In the genomic region with DNA sequence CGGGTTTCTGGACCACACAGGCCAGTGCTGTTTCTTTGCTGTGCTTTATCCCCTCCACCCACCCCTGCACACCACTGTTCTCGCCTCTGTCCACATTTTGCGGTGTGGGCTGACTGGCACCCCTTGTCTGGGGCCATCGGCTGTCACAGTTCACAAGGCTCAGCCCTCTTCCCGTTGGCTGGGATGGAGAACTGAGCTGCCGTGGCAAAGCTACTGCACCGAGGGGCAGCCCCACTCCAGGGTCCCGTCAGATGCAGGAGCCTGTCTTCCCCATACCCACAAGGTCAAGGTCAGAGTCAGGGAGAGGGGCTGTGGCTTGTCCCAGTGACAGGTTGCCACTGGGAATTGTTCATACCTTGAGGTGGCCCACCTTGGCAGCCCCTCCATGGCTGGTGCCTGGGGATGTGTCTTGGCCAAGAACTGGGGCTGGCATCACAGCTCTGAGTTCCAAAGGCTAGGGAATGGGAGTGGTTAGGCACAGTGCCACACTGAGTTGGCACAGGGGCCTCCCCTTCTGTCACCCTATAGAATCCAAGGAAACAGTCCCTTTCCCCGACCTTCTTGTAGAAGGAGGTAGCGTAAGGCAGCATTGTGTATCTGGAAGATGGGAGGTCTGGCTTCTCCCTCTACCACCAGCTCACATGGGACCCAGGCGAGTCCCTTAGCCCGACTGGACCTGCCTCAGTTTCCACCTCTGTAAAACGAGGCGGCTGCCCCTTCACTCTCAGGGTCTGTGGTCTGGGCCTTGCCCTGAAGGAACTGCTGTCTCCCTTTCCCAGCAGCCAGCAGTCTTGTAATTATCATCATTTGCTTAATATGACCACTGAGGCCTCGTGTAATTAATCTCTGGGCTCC, we compare ENCODE assay signal across 8 cellular contexts. TPM values are rescaled to one million over a fixed set of nuclear protein-coding genes. Genes with fewer than 3 reads are reported as not detected.
A peak's percentile ranks its signal among the peaks of the same experiment; 100 is the strongest.
DNase-seq lines count a peak whose midpoint lies in the region; ATAC-seq and TF ChIP-seq lines count a peak whose summit lies in the region.

No MANE protein-coding gene starts in this region.

- H3K4me1 Mint-ChIP-seq in activated naive CD4-positive, alpha-beta T cell treated with anti-CD3 and anti-CD28 coated beads for 36 hours (ENCODE audit: low read depth): peaks cover 77% of the 10 kb centered on the region
- H3K4me1 Mint-ChIP-seq in memory B cell: peaks cover 54% of the 10 kb centered on the region

- TF ChIP-seq POLR2A in breast epithelium (IDR thresholded peaks at IDR 0.05) (no peak), uterus (IDR thresholded peaks at IDR 0.05) (no peak)

- intact Hi-C loops in activated naive CD4-positive, alpha-beta T cell treated with anti-CD3 and anti-CD28 coated beads for 36 hours (cut with micrococcal nuclease): loop anchor here (5.0 kb wide), 2 partner anchors 133 to 238 kb away; a partner anchor contains a TSS
- intact Hi-C loops in breast epithelium (cut with DNase I; ENCODE audit: low total_unique reads) (loop anchor here (2.0 kb wide), 1 partner anchor 55 kb away; no protein-coding TSS in a partner anchor), uterus (cut with DNase I; ENCODE audit: low total_unique reads) (loop anchor here (5.0 to 10.0 kb wide), 2 partner anchors 48 to 115 kb away; no protein-coding TSS in a partner anchor)

- TF ChIP-seq CTCF in breast epithelium (IDR thresholded peaks at IDR 0.05) (no peak), uterus (IDR thresholded peaks at IDR 0.05) (no peak)

- H3K27me3 ChIP-seq in breast epithelium: no peaks in the 10 kb centered on the region
- H3K27me3 ChIP-seq in uterus: no peaks in the 10 kb centered on the region

- CTCF ChIA-PET in activated naive CD4-positive, alpha-beta T cell treated with anti-CD3 and anti-CD28 coated beads for 36 hours (lab: Charles Lee): interaction anchor here (0.7 to 4.1 kb wide), 8 partner anchors 8 to 82 kb away, joined by 3 to 25 read pairs (median 4); a partner anchor contains a TSS

- H3K36me3 ChIP-seq in breast epithelium (no peaks in the 10 kb centered on the region), uterus (no peaks in the 10 kb centered on the region)

- H3K27ac ChIP-seq in breast epithelium (peak overlapping the region; percentile 74 to 92), uterus (peak overlapping the region; percentile 70 to 88)

- DNase-seq in activated naive CD4-positive, alpha-beta T cell treated with anti-CD3 and anti-CD28 coated beads for 36 hours: peak; percentile 45
- no peak for DNase-seq in activated naive CD4-positive, alpha-beta T cell treated with Interleukin-2 at 50 U/mL for 16 hours
- DNase-seq in breast epithelium (ENCODE audit: low spot score in 2 of 2): no peak
- DNase-seq in memory B cell (ENCODE audit: low spot score in 2 of 2): no peak
- DNase-seq in uterus: peak; percentile 21 to 28
- no peak for DNase-seq in NCI-H1436 (lab: John Stamatoyannopoulos, UW)
- no peak for DNase-seq in DMS53 treated with DMSO at 0.1 percent for 48 hours (lab: John Stamatoyannopoulos, UW; ENCODE audit: unreplicated experiment)
- DNase-seq in OCI-M2 (lab: John Stamatoyannopoulos, UW; ENCODE audit: unreplicated experiment): no peak

- H3K4me3 ChIP-seq in breast epithelium: peak overlapping the region; percentile 12 to 99 (median 21)
- H3K4me3 ChIP-seq in uterus: peak overlapping the region in 1 of 2 donors; percentile 27

- H3K36me3 Mint-ChIP-seq in activated naive CD4-positive, alpha-beta T cell treated with anti-CD3 and anti-CD28 coated beads for 36 hours (ENCODE audit: low read depth): peaks cover 59% of the 10 kb centered on the region
- peaks cover 26% of the 10 kb centered on the region for H3K36me3 Mint-ChIP-seq in memory B cell

- no peaks in the 10 kb centered on the region for H3K9me3 Mint-ChIP-seq in activated naive CD4-positive, alpha-beta T cell treated with anti-CD3 and anti-CD28 coated beads for 36 hours
- H3K9me3 Mint-ChIP-seq in memory B cell: no peaks in the 10 kb centered on the region

- H3K4me1 ChIP-seq in breast epithelium: peaks cover 34 to 58% of the 10 kb centered on the region in 2 donors
- peaks cover 21 to 36% of the 10 kb centered on the region in 2 donors for H3K4me1 ChIP-seq in uterus

- peak overlapping the region; percentile 86 for H3K4me3 Mint-ChIP-seq in activated naive CD4-positive, alpha-beta T cell treated with anti-CD3 and anti-CD28 coated beads for 36 hours
- peak overlapping the region; percentile 95 for H3K4me3 Mint-ChIP-seq in memory B cell

- ATAC-seq in memory B cell (ENCODE audit: low read depth): no peak

- H3K27ac Mint-ChIP-seq in activated naive CD4-positive, alpha-beta T cell treated with anti-CD3 and anti-CD28 coated beads for 36 hours: peak overlapping the region; percentile 99
- peak overlapping the region; percentile 94 for H3K27ac Mint-ChIP-seq in memory B cell

- H3K27me3 Mint-ChIP-seq in activated naive CD4-positive, alpha-beta T cell treated with anti-CD3 and anti-CD28 coated beads for 36 hours (ENCODE audit: low read depth): no peaks in the 10 kb centered on the region
- H3K27me3 Mint-ChIP-seq in memory B cell: no peaks in the 10 kb centered on the region

- no peaks in the 10 kb centered on the region for H3K9me3 ChIP-seq in breast epithelium
- H3K9me3 ChIP-seq in uterus: no peaks in the 10 kb centered on the region

RNA-seq across cellular contexts. Expression of a gene that starts 3.4 kb away (rescaled TPM):
- total RNA-seq in activated naive CD4-positive, alpha-beta T cell treated with anti-CD3 and anti-CD28 coated beads for 36 hours: 100 to 1,000 TPM; 293 to 295 TPM
- total RNA-seq in breast epithelium: 10 to 100 TPM; 41.1 to 52.8 (median 52.1) TPM
- 10 to 100 TPM; 25.0 to 93.8 (median 64.2) TPM for total RNA-seq in uterus

RNA-seq across cellular contexts. Expression of a gene that starts 19.5 kb away (rescaled TPM):
- total RNA-seq in activated naive CD4-positive, alpha-beta T cell treated with anti-CD3 and anti-CD28 coated beads for 36 hours: 10 to 100 TPM; 56.2 to 61.9 TPM
- 10 to 100 TPM; 23.7 to 51.8 (median 40.7) TPM for total RNA-seq in breast epithelium
- total RNA-seq in uterus: 10 to 100 TPM in 3 of 4 donors, 1 to 10 TPM in 1; 7.4 to 63.7 (median 22.5) TPM

RNA-seq across cellular contexts. Expression of a gene that starts 33.7 kb away (rescaled TPM):
- 1 to 10 TPM; 4.1 to 5.4 TPM for total RNA-seq in activated naive CD4-positive, alpha-beta T cell treated with anti-CD3 and anti-CD28 coated beads for 36 hours
- total RNA-seq in breast epithelium (10 to 100 TPM; 28.8 to 55.2 (median 34.4) TPM), uterus (10 to 100 TPM in 3 of 4 donors, 1 to 10 TPM in 1; 7.7 to 48.8 (median 19.1) TPM)

Comparison
In these comparisons a context has a peak if more than half of its experiments do, and no peak if none do; other contexts are left out.
1. DNase-seq: peak in activated naive CD4-positive, alpha-beta T cell treated with anti-CD3 and anti-CD28 coated beads for 36 hours (single experiment) and uterus (2 of 2); none in activated naive CD4-positive, alpha-beta T cell treated with Interleukin-2 at 50 U/mL for 16 hours (single experiment), breast epithelium (0 of 2), memory B cell (0 of 2), NCI-H1436 (single experiment), DMS53 treated with DMSO at 0.1 percent for 48 hours (single experiment) and OCI-M2 (single experiment).